In the genomic region with DNA sequence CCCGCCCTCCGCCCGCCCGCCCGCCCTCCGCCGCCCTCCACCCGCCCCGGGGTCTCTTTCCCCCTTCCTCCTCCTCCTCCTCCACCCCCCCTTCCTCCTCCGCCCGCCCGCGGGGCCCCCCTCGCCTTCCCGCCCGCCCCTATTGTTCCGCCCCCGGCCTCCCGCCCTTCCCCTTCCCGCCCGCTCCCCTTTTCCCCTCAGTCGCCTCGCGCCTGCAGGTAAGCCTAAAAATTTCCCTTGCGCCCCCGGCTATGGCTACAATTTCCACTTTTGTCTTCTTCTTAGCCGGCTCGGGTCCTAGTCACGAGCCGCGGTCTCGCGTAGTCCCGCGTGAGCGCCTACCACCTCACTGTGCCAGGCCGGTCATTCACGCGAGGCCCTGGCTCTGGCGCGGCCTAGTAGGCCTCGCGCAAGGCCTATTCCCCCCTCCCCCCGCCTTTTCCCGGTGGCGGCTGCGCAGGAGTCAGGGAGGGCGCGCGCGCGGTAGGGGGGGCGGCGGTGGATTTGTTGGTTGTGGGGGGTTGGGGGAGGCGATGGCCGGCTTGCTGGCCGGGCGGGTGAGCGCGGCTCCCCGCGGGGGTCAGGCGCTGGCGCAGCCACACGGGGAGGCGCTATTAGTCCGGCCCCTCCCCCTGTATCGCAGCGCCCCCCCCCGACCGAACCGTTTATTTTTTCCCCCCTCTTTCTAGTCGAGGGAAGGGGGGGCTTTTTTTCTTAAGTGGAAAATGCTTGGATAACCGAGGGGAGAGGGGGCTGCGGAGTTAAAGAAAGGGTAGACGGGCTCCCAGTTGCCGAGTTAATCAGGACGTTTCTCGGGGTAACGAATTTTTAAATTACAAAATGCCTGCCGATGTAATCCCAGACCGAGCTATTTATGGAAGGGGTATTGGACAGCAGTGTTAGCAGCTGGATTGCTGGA, we compare ENCODE assay signal across 8 cellular contexts. TPM values are rescaled to one million over a fixed set of nuclear protein-coding genes. Genes with fewer than 3 reads are reported as not detected.
A peak's percentile ranks its signal among the peaks of the same experiment; 100 is the strongest.
DNase-seq lines count a peak whose midpoint lies in the region; ATAC-seq lines count a peak whose summit lies in the region.

No MANE protein-coding gene starts in this region.

- H3K4me1 ChIP-seq in endocrine pancreas (ENCODE audit: control insufficient read depth, insufficient read depth, low read length): peaks cover 19% of the 10 kb centered on the region

- H3K4me3 ChIP-seq in endocrine pancreas (ENCODE audit: control insufficient read depth, insufficient read depth, low read length): peak overlapping the region; percentile 99

- DNase-seq in G401 (ENCODE audit: low spot score): peak; percentile 83
- DNase-seq in NCI-H82 (lab: John Stamatoyannopoulos, UW): peak; percentile 89
- DNase-seq in activated CD8-positive, alpha-beta memory T cell treated with anti-CD3 and anti-CD28 coated beads, Interleukin-2, amount 50 U/mL, for 24 hours (ENCODE audit: extremely low read depth): peak; percentile 46
- peak; percentile 95 for DNase-seq in mesenteric fat pad (ENCODE audit: low spot score)
- DNase-seq in stimulated activated CD8-positive, alpha-beta memory T cell treated with anti-CD3 and anti-CD28 coated beads, Interleukin-12 subunit alpha, Interleukin-12 subunit beta, amount 100 ng/mL, for 24 hours (ENCODE audit: extremely low read depth): peak; percentile 43

- peak overlapping the region; percentile 96 for H3K9ac ChIP-seq in endocrine pancreas (ENCODE audit: control insufficient read depth, insufficient read depth, low read length)

- H3K27me3 ChIP-seq in endocrine pancreas (ENCODE audit: control insufficient read depth, insufficient read depth, low read length): no peaks in the 10 kb centered on the region

- no peaks in the 10 kb centered on the region for H3K9me3 ChIP-seq in endocrine pancreas (ENCODE audit: control insufficient read depth, low read length)

- in situ Hi-C loops in G401 (cut with HindIII; ENCODE audit: low sequenced_read_pairs): no loop called here

- ATAC-seq in HG03354 (IDR thresholded peaks at IDR 0.05; ENCODE audit: poor library complexity, severe bottlenecking, unreplicated experiment) (peak; percentile 31), GM18517 (IDR thresholded peaks at IDR 0.05; ENCODE audit: unreplicated experiment) (no peak)

- H3K36me3 ChIP-seq in endocrine pancreas (ENCODE audit: control insufficient read depth, insufficient read depth, low read length): peaks cover 16% of the 10 kb centered on the region

RNA-seq across cellular contexts. Expression of a gene that starts 0.5 kb away (rescaled TPM):
- total RNA-seq in G401 (2014; rRNA removed; shearing (Covaris generic)): 144 and 145 TPM in 2 replicates
- 722 TPM for total RNA-seq in mesenteric fat pad

RNA-seq across cellular contexts. Expression of a gene that starts 10.9 kb away (rescaled TPM):
- 83.1 and 127 TPM in 2 replicates for total RNA-seq in G401 (2014; rRNA removed; shearing (Covaris generic))
- total RNA-seq in mesenteric fat pad: 119 TPM

RNA-seq across cellular contexts. Expression of a gene that starts 28.8 kb away (rescaled TPM):
- total RNA-seq in G401 (2014; rRNA removed; shearing (Covaris generic)): not detected in 2 replicates
- total RNA-seq in mesenteric fat pad: not detected

RNA-seq across cellular contexts. Expression of a gene that starts 46.8 kb away (rescaled TPM):
- total RNA-seq in G401 (2014; rRNA removed; shearing (Covaris generic)): 29.5 and 32.8 TPM in 2 replicates
- total RNA-seq in mesenteric fat pad: 12.2 TPM

RNA-seq across cellular contexts. Expression of a gene that starts 48.7 kb away (rescaled TPM):
- total RNA-seq in G401 (2014; rRNA removed; shearing (Covaris generic)): 117 and 119 TPM in 2 replicates
- 16.8 TPM for total RNA-seq in mesenteric fat pad

Comparison
In these comparisons a context has a peak if more than half of its experiments do, and no peak if none do; other contexts are left out.
1. DNase-seq: peak in every context shown above with its lines; median percentile 95 in mesenteric fat pad; 89 in NCI-H82; 83 in G401; 46 in activated CD8-positive, alpha-beta memory T cell treated with anti-CD3 and anti-CD28 coated beads, Interleukin-2, amount 50 U/mL, for 24 hours; 43 in stimulated activated CD8-positive, alpha-beta memory T cell treated with anti-CD3 and anti-CD28 coated beads, Interleukin-12 subunit alpha, Interleukin-12 subunit beta, amount 100 ng/mL, for 24 hours.